In the genomic region with DNA sequence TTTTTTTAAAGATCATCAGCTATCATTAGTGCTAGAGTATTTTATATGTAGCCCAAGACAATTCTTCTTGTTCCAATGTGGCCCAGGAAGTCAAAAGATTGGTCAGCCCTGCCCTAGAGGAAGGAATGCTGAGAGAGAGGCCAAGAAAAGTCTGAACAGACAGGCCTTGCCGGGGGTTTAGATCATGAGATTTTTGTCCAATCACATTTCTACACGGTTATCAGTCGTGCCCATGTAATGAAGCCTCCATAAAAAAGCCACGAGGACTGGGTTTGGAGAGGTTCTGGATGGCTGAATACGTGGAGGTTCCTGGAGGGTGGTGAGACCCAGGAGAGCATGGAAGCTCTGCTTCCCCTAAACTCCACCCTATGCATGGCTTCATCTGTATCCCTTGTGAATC, we compare ENCODE assay signal across 13 cellular contexts. TPM values are rescaled to one million over a fixed set of nuclear protein-coding genes. Genes with fewer than 3 reads are reported as not detected.
DNase-seq lines count a peak whose midpoint lies in the region; ATAC-seq and TF ChIP-seq lines count a peak whose summit lies in the region.
"Had no signal": no experiment of that assay in that cellular context is flagged by ENCODE, and none has a peak within 500 bp of the region (broad histone marks: within the 10 kb centered on the region; RNA-seq: fewer than 3 reads in every experiment).

No MANE protein-coding gene starts in this region.

- H3K4me1 Mint-ChIP-seq in stimulated activated naive CD8-positive, alpha-beta T cell treated with anti-CD3 and anti-CD28 coated beads, Interleukin-15, Interleukin-2, amounts not matched to agents 100 ng/mL and 50 ng/mL, for 24 hours (ENCODE audit: low read depth), result peaks cover 76% of the 10 kb centered on the region
- peaks cover 72% of the 10 kb centered on the region for H3K4me1 Mint-ChIP-seq in stimulated activated naive CD8-positive, alpha-beta T cell treated with anti-CD3 and anti-CD28 coated beads, Interleukin-15, amount 100 ng/mL, for 72 hours
- peaks cover 58% of the 10 kb centered on the region for H3K4me1 Mint-ChIP-seq in activated T-helper 1 cell treated with anti-CD3 and anti-CD28 coated beads, Interleukin-12 subunit alpha, Interleukin-12 subunit beta, Interleukin-2, Interleukin-4 antibody, amounts not matched to agents 30 ng/mL and 10 ng/mL and 1 ng/mL, durations not matched to agents 14 hours and 24 hours and 36 hours (ENCODE audit: low read depth)

- TF ChIP-seq POLR2A in adrenal gland (IDR thresholded peaks at IDR 0.05), result no peak
- no peak for TF ChIP-seq POLR2A in spleen (IDR thresholded peaks at IDR 0.05)

- peaks cover 24% of the 10 kb centered on the region for H3K36me3 Mint-ChIP-seq in stimulated activated naive CD8-positive, alpha-beta T cell treated with anti-CD3 and anti-CD28 coated beads, Interleukin-15, Interleukin-2, amounts not matched to agents 100 ng/mL and 50 ng/mL, for 24 hours (ENCODE audit: low read depth)
- H3K36me3 Mint-ChIP-seq in activated T-helper 1 cell treated with anti-CD3 and anti-CD28 coated beads, Interleukin-12 subunit alpha, Interleukin-12 subunit beta, Interleukin-2, Interleukin-4 antibody, amounts not matched to agents 30 ng/mL and 10 ng/mL and 1 ng/mL, durations not matched to agents 14 hours and 24 hours and 36 hours (ENCODE audit: low read depth), result peaks cover 6% of the 10 kb centered on the region

- H3K36me3 ChIP-seq in adrenal gland (replicated peaks in 1 of 2) (no peaks in the 10 kb centered on the region), H7 (replicated peaks; ENCODE audit: control insufficient read depth, insufficient read depth, low read length) (no peaks in the 10 kb centered on the region), spleen (no peaks in the 10 kb centered on the region)

- WGBS in adrenal gland, 4 donors, result 82 to 92% (median 87%) methylated on average over 5 of the region's 5 CpGs
- 82 to 90% (median 86%) methylated on average over 5 of the region's 5 CpGs for WGBS in spleen, 5 donors

- peaks cover 5% of the 10 kb centered on the region for H3K9me3 Mint-ChIP-seq in stimulated activated naive CD8-positive, alpha-beta T cell treated with anti-CD3 and anti-CD28 coated beads, Interleukin-15, Interleukin-2, amounts not matched to agents 100 ng/mL and 50 ng/mL, for 24 hours
- H3K9me3 Mint-ChIP-seq in stimulated activated naive CD8-positive, alpha-beta T cell treated with anti-CD3 and anti-CD28 coated beads, Interleukin-15, amount 100 ng/mL, for 72 hours, result peaks cover 0 to 4% of the 10 kb centered on the region in 2 donors
- peaks cover 14% of the 10 kb centered on the region for H3K9me3 Mint-ChIP-seq in activated T-helper 1 cell treated with anti-CD3 and anti-CD28 coated beads, Interleukin-12 subunit alpha, Interleukin-12 subunit beta, Interleukin-2, Interleukin-4 antibody, amounts not matched to agents 30 ng/mL and 10 ng/mL and 1 ng/mL, durations not matched to agents 14 hours and 24 hours and 36 hours

- H3K4me1 ChIP-seq in adrenal gland (replicated peaks in 1 of 2) (peaks cover 0 to 9% of the 10 kb centered on the region in 2 donors), spleen (peaks cover 0 to 23% (median 0%) of the 10 kb centered on the region in 6 donors)

- no peak for ATAC-seq in stimulated activated naive CD8-positive, alpha-beta T cell treated with anti-CD3 and anti-CD28 coated beads, Interleukin-15, amount 100 ng/mL, for 72 hours
- ATAC-seq in GM18520 (IDR thresholded peaks at IDR 0.05; ENCODE audit: unreplicated experiment), result no peak
- ATAC-seq: esophagus mucosa had no signal

- no peak for DNase-seq in stimulated activated naive CD8-positive, alpha-beta T cell treated with anti-CD3 and anti-CD28 coated beads, Interleukin-15, amount 100 ng/mL, for 72 hours
- no peak for DNase-seq in activated T-helper 1 cell treated with anti-CD3 and anti-CD28 coated beads, Interleukin-12 subunit alpha, Interleukin-12 subunit beta, Interleukin-2, Interleukin-4 antibody, amounts not matched to agents 30 ng/mL and 10 ng/mL and 1 ng/mL, durations not matched to agents 14 hours and 24 hours and 36 hours (ENCODE audit: low spot score)
- DNase-seq in fibroblast of peridontal ligament (ENCODE audit: extremely low read depth) (peak; percentile 42), adrenal gland (no peak), H7 (no peak), spleen (no peak)
- DNase-seq: mesendoderm, MV-4-11, NCI-H748 treated with DMSO at 0.1 percent for 48 hours, T1000 had no signal

- peak overlapping the region; percentile 72 for H3K27ac Mint-ChIP-seq in stimulated activated naive CD8-positive, alpha-beta T cell treated with anti-CD3 and anti-CD28 coated beads, Interleukin-15, Interleukin-2, amounts not matched to agents 100 ng/mL and 50 ng/mL, for 24 hours
- H3K27ac Mint-ChIP-seq in stimulated activated naive CD8-positive, alpha-beta T cell treated with anti-CD3 and anti-CD28 coated beads, Interleukin-15, amount 100 ng/mL, for 72 hours, result peak overlapping the region in 1 of 2 donors; percentile 83
- H3K27ac Mint-ChIP-seq in activated T-helper 1 cell treated with anti-CD3 and anti-CD28 coated beads, Interleukin-12 subunit alpha, Interleukin-12 subunit beta, Interleukin-2, Interleukin-4 antibody, amounts not matched to agents 30 ng/mL and 10 ng/mL and 1 ng/mL, durations not matched to agents 14 hours and 24 hours and 36 hours, result peak overlapping the region; percentile 35

- H3K9me3 ChIP-seq in adrenal gland (replicated peaks in 1 of 3) (no peaks in the 10 kb centered on the region), spleen (peaks cover 0 to 7% (median 1%) of the 10 kb centered on the region in 8 donors)

- TF ChIP-seq CTCF in adrenal gland (IDR thresholded peaks at IDR 0.05), result no peak
- TF ChIP-seq CTCF in spleen (IDR thresholded peaks at IDR 0.05 in 8 of 11, conservative IDR thresholded peaks at IDR 0.05 in 3 of 11), result no peak

- no peak overlapping the region for H3K4me3 Mint-ChIP-seq in stimulated activated naive CD8-positive, alpha-beta T cell treated with anti-CD3 and anti-CD28 coated beads, Interleukin-15, Interleukin-2, amounts not matched to agents 100 ng/mL and 50 ng/mL, for 24 hours
- H3K4me3 Mint-ChIP-seq in stimulated activated naive CD8-positive, alpha-beta T cell treated with anti-CD3 and anti-CD28 coated beads, Interleukin-15, amount 100 ng/mL, for 72 hours, result no peak overlapping the region
- H3K4me3 Mint-ChIP-seq in activated T-helper 1 cell treated with anti-CD3 and anti-CD28 coated beads, Interleukin-12 subunit alpha, Interleukin-12 subunit beta, Interleukin-2, Interleukin-4 antibody, amounts not matched to agents 30 ng/mL and 10 ng/mL and 1 ng/mL, durations not matched to agents 14 hours and 24 hours and 36 hours, result no peak overlapping the region

- H3K4me3 ChIP-seq in adrenal gland (no peak overlapping the region), H7 (ENCODE audit: insufficient read depth, low read depth, low read length) (no peak overlapping the region), spleen (no peak overlapping the region)

- intact Hi-C loops in activated T-helper 1 cell treated with anti-CD3 and anti-CD28 coated beads, Interleukin-12 subunit alpha, Interleukin-12 subunit beta, Interleukin-2, Interleukin-4 antibody, amounts not matched to agents 30 ng/mL and 10 ng/mL and 1 ng/mL, durations not matched to agents 14 hours and 24 hours and 36 hours (cut with micrococcal nuclease), result loop anchor here (5.0 to 10.0 kb wide), 4 partner anchors 40 to 1495 kb away; a partner anchor contains a TSS
- intact Hi-C loops in adrenal gland (cut with DNase I), result no loop called here
- intact Hi-C loops in spleen (cut with DNase I; ENCODE audit: low total_unique reads), result no loop called here

- H3K27ac ChIP-seq in adrenal gland (peak overlapping the region in 1 of 5 donors; percentile 0), spleen (no peak overlapping the region)

- no peaks in the 10 kb centered on the region for H3K27me3 Mint-ChIP-seq in stimulated activated naive CD8-positive, alpha-beta T cell treated with anti-CD3 and anti-CD28 coated beads, Interleukin-15, Interleukin-2, amounts not matched to agents 100 ng/mL and 50 ng/mL, for 24 hours
- no peaks in the 10 kb centered on the region for H3K27me3 Mint-ChIP-seq in stimulated activated naive CD8-positive, alpha-beta T cell treated with anti-CD3 and anti-CD28 coated beads, Interleukin-15, amount 100 ng/mL, for 72 hours
- H3K27me3 Mint-ChIP-seq in activated T-helper 1 cell treated with anti-CD3 and anti-CD28 coated beads, Interleukin-12 subunit alpha, Interleukin-12 subunit beta, Interleukin-2, Interleukin-4 antibody, amounts not matched to agents 30 ng/mL and 10 ng/mL and 1 ng/mL, durations not matched to agents 14 hours and 24 hours and 36 hours (ENCODE audit: insufficient read depth), result no peaks in the 10 kb centered on the region

- H3K27me3 ChIP-seq in adrenal gland (no peaks in the 10 kb centered on the region), H7 (ENCODE audit: control insufficient read depth, insufficient read depth, low read length) (no peaks in the 10 kb centered on the region), spleen (replicated peaks in 1 of 7) (no peaks in the 10 kb centered on the region)

RNA-seq across cellular contexts. Expression of a gene that starts 24.3 kb away (rescaled TPM):
- total RNA-seq in activated T-helper 1 cell treated with anti-CD3 and anti-CD28 coated beads, Interleukin-12 subunit alpha, Interleukin-12 subunit beta, Interleukin-2, Interleukin-4 antibody, amounts not matched to agents 30 ng/mL and 10 ng/mL and 1 ng/mL, durations not matched to agents 14 hours and 24 hours and 36 hours, result 3,370 and 3,388 TPM in 2 replicates
- total RNA-seq in adrenal gland (100 to 1,000 TPM; 419 to 751 (median 581) TPM), spleen (100 to 1,000 TPM; 289 to 751 (median 408) TPM)
- polyA plus RNA-seq in adrenal gland (100 to 1,000 TPM; 142 to 815 (median 215) TPM), spleen (100 to 1,000 TPM; 249 to 376 (median 357) TPM)
- total RNA-seq in H7 (2014; rRNA removed; shearing (Covaris generic)), result 4,341 and 4,764 TPM in 2 replicates

RNA-seq across cellular contexts. Expression of a gene that starts 42.9 kb away (rescaled TPM):
- 2.2 and 2.6 TPM in 2 replicates for total RNA-seq in activated T-helper 1 cell treated with anti-CD3 and anti-CD28 coated beads, Interleukin-12 subunit alpha, Interleukin-12 subunit beta, Interleukin-2, Interleukin-4 antibody, amounts not matched to agents 30 ng/mL and 10 ng/mL and 1 ng/mL, durations not matched to agents 14 hours and 24 hours and 36 hours
- total RNA-seq in adrenal gland (not detected), spleen (1 to 10 TPM in 1 of 7 donors, not detected in 6; 1.5 TPM)
- polyA plus RNA-seq in adrenal gland (not detected), spleen (under 1 TPM; 0.11 to 0.16 (median 0.11) TPM)
- total RNA-seq in H7 (2014; rRNA removed; shearing (Covaris generic)), result not detected in 2 replicates
- total RNA-seq: esophagus mucosa had no signal
